In the genomic region with DNA sequence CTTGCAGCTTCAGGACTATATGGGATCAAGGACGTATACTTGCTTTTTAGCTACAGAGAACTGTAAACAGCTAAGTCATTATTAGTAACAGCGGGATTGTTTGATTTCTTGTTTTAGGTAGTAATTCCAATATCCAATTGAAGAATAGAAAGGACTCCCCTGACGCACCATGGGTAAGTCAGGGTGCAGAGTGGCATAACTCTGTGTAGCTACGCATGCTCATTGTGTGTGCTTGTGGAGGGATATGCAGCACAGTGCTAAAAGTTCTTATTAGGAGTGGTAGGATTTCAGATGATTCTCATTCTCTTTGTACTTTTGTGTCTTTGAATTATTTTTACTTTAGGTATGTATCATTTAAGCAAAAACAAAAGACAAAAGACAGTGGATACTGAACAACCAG, we compare ENCODE assay signal across 27 cellular contexts.
"Had no signal": no experiment of that assay in that cellular context is flagged by ENCODE, and none has a peak within 500 bp of the region (broad histone marks: within the 10 kb centered on the region; RNA-seq: fewer than 3 reads in every experiment).

No MANE protein-coding gene starts in this region.

- ATAC-seq: activated naive CD4-positive, alpha-beta T cell treated with anti-CD3 and anti-CD28 coated beads, Interleukin-2, amount 50 U/mL, for 72 hours; psoas muscle; T-helper 17 cell; WTC11 had no signal

- DNase-seq: activated CD4-positive, alpha-beta memory T cell treated with anti-CD3 and anti-CD28 coated beads, Interleukin-2, amount 10 ng/mL, durations not matched to agents 7 days and 5 days; activated CD4-positive, alpha-beta T cell treated with anti-CD3 and anti-CD28 coated beads for 1 hour; activated CD4-positive, alpha-beta T cell treated with anti-CD3 and anti-CD28 coated beads, Interleukin-2, amount 10 ng/mL, durations not matched to agents 7 days and 5 days; activated CD8-positive, alpha-beta memory T cell treated with anti-CD3 and anti-CD28 coated beads, Interleukin-2, amount 50 U/mL, for 48 hours; activated T-cell treated with anti-CD3 and anti-CD28 coated beads, Interleukin-2, amount 50 U/mL, for 24 hours; dorsolateral prefrontal cortex; effector memory CD4-positive, alpha-beta T cell; erythroblast; hypothalamus; immature natural killer cell; kidney; left colon; naive B cell; nephron progenitor cell; nucleus accumbens; pancreas; psoas muscle; spleen; stimulated activated CD4-positive, alpha-beta T cell treated with anti-CD3 and anti-CD28 coated beads, Interleukin-2, amount 100 ng/mL, for 48 hours; stimulated activated naive CD4-positive, alpha-beta T cell treated with Interleukin-2 at 50 U/mL for 16 hours; T-helper 17 cell; T1000 had no signal

- H3K9me3 ChIP-seq: pancreas, psoas muscle, right atrium auricular region, spleen, tibial nerve had no signal

- H3K36me3 ChIP-seq: pancreas, right atrium auricular region, spleen, tibial nerve had no signal

- H3K27me3 Mint-ChIP-seq: naive B cell had no signal

- H3K27ac ChIP-seq: dorsolateral prefrontal cortex, pancreas, psoas muscle, spleen, tibial nerve had no signal

- H3K4me1 ChIP-seq: pancreas had no signal

- H3K4me3 ChIP-seq: dorsolateral prefrontal cortex, pancreas, psoas muscle, right atrium auricular region, spleen, tibial nerve had no signal

- H3K4me1 Mint-ChIP-seq: activated CD4-positive, alpha-beta memory T cell treated with anti-CD3 and anti-CD28 coated beads, Interleukin-2, amount 10 ng/mL, durations not matched to agents 7 days and 5 days; activated CD4-positive, alpha-beta T cell treated with anti-CD3 and anti-CD28 coated beads, Interleukin-2, amount 10 ng/mL, durations not matched to agents 7 days and 5 days; immature natural killer cell; WTC11 had no signal

- H3K27ac Mint-ChIP-seq: activated CD4-positive, alpha-beta memory T cell treated with anti-CD3 and anti-CD28 coated beads, Interleukin-2, amount 10 ng/mL, durations not matched to agents 7 days and 5 days; activated CD4-positive, alpha-beta T cell treated with anti-CD3 and anti-CD28 coated beads, Interleukin-2, amount 10 ng/mL, durations not matched to agents 7 days and 5 days; activated naive CD4-positive, alpha-beta T cell treated with anti-CD3 and anti-CD28 coated beads, Interleukin-2, amount 50 U/mL, for 72 hours; activated T-cell treated with anti-CD3 and anti-CD28 coated beads, Interleukin-2, amount 50 U/mL, for 24 hours; immature natural killer cell; nephron progenitor cell; T-helper 17 cell; WTC11 had no signal

- H3K4me3 Mint-ChIP-seq: activated CD4-positive, alpha-beta memory T cell treated with anti-CD3 and anti-CD28 coated beads, Interleukin-2, amount 10 ng/mL, durations not matched to agents 7 days and 5 days; activated CD4-positive, alpha-beta T cell treated with anti-CD3 and anti-CD28 coated beads, Interleukin-2, amount 10 ng/mL, durations not matched to agents 7 days and 5 days; activated T-cell treated with anti-CD3 and anti-CD28 coated beads, Interleukin-2, amount 50 U/mL, for 24 hours; immature natural killer cell; mesothelial cell of epicardium; nephron progenitor cell; T-helper 17 cell; WTC11 had no signal

- H3K36me3 Mint-ChIP-seq: activated naive CD4-positive, alpha-beta T cell treated with anti-CD3 and anti-CD28 coated beads, Interleukin-2, amount 50 U/mL, for 72 hours; immature natural killer cell; mesothelial cell of epicardium; naive B cell; WTC11 had no signal

- H3K27me3 ChIP-seq: dorsolateral prefrontal cortex, pancreas, right atrium auricular region, tibial nerve had no signal

- H3K9me3 Mint-ChIP-seq: activated CD4-positive, alpha-beta memory T cell treated with anti-CD3 and anti-CD28 coated beads, Interleukin-2, amount 10 ng/mL, durations not matched to agents 7 days and 5 days; activated CD4-positive, alpha-beta T cell treated with anti-CD3 and anti-CD28 coated beads, Interleukin-2, amount 10 ng/mL, durations not matched to agents 7 days and 5 days; activated naive CD4-positive, alpha-beta T cell treated with anti-CD3 and anti-CD28 coated beads, Interleukin-2, amount 50 U/mL, for 72 hours; activated T-cell treated with anti-CD3 and anti-CD28 coated beads, Interleukin-2, amount 50 U/mL, for 24 hours; immature natural killer cell; mesothelial cell of epicardium; naive B cell; nephron progenitor cell; WTC11 had no signal
